Comparison of ENCODE assay signal across 18 cellular contexts in genomic region chr3:101158374-101158773, GRCh38.
"Had no signal": no experiment of that assay in that cellular context is flagged by ENCODE, and none has a peak within 500 bp of the region (broad histone marks: within the 10 kb centered on the region; RNA-seq: fewer than 3 reads in every experiment).

No MANE protein-coding gene starts in this region.

- H3K4me1 ChIP-seq: upper lobe of left lung, uterus had no signal

- DNase-seq: effector CD4-positive, alpha-beta T cell; endodermal cell; foreskin melanocyte; head of caudate nucleus; hippocampal formation; kidney glomerular epithelial cell; natural killer cell; posterior cingulate gyrus; right cardiac atrium; stimulated activated CD4-positive, alpha-beta T cell treated with anti-CD3 and anti-CD28 coated beads, Interleukin-4, amount 100 ng/mL, for 1 hour; stimulated activated CD8-positive, alpha-beta memory T cell treated with anti-CD3 and anti-CD28 coated beads, Interleukin-4, amount 100 ng/mL, for 48 hours; stimulated activated naive CD8-positive, alpha-beta T cell treated with anti-CD3 and anti-CD28 coated beads, Interleukin-15, Interleukin-2, amounts not matched to agents 100 U/mL and 50 U/mL, for 24 hours; tibial artery; upper lobe of left lung; uterus had no signal

- H3K27ac ChIP-seq: coronary artery, tibial artery, upper lobe of left lung had no signal

- H3K4me3 ChIP-seq: coronary artery, tibial artery, upper lobe of left lung, uterus had no signal

- H3K36me3 ChIP-seq: tibial artery, upper lobe of left lung, uterus had no signal

- H3K27me3 ChIP-seq: tibial artery, upper lobe of left lung, uterus had no signal

- H3K9me3 ChIP-seq: tibial artery, upper lobe of left lung, uterus had no signal

- ATAC-seq: esophagus mucosa; natural killer cell; right cardiac atrium; stimulated activated effector memory CD8-positive, alpha-beta T cell treated with anti-CD3 and anti-CD28 coated beads, Interleukin-12 subunit alpha, Interleukin-12 subunit beta, amount 100 ng/mL, for 72 hours; stimulated activated naive CD8-positive, alpha-beta T cell treated with anti-CD3 and anti-CD28 coated beads, Interleukin-15, Interleukin-2, amounts not matched to agents 100 U/mL and 50 U/mL, for 24 hours had no signal
